ENCODE assay signal across 9 cellular contexts in genomic region chr5:152514827-152515397, GRCh38.
DNase-seq lines count a peak whose midpoint lies in the region; ATAC-seq and TF ChIP-seq lines count a peak whose summit lies in the region.
"Had no signal": no experiment of that assay in that cellular context is flagged by ENCODE, and none has a peak within 500 bp of the region (broad histone marks: within the 10 kb centered on the region; RNA-seq: fewer than 3 reads in every experiment).

No MANE protein-coding gene starts in this region.

- TF ChIP-seq CTCF in GM12875 (IDR thresholded peaks at IDR 0.05; ENCODE audit: borderline replicate concordance, insufficient read depth, low read depth, low read length) (peak; percentile 14; the same call in 1 of the 2 replicates), retinal pigment epithelial cell (conservative IDR thresholded peaks at IDR 0.05; ENCODE audit: low read depth, low read length) (peak; percentile 63)

- H3K4me3 Mint-ChIP-seq in activated CD8-positive, alpha-beta memory T cell treated with anti-CD3 and anti-CD28 coated beads, Interleukin-2, amount 10 ng/mL, durations not matched to agents 7 days and 5 days, result no peak overlapping the region
- no peak overlapping the region for H3K4me3 Mint-ChIP-seq in stimulated activated naive B cell treated with anti-CD40 and anti-IgM and Interleukin-4, amounts not matched to agents 10 μg/mL and 1 μg/mL and 100 μg/mL, for 72 hours
- H3K4me3 Mint-ChIP-seq: central memory CD8-positive, alpha-beta T cell had no signal

- peaks cover 4% of the 10 kb centered on the region for H3K4me1 Mint-ChIP-seq in activated CD8-positive, alpha-beta memory T cell treated with anti-CD3 and anti-CD28 coated beads, Interleukin-2, amount 10 ng/mL, durations not matched to agents 7 days and 5 days
- no peaks in the 10 kb centered on the region for H3K4me1 Mint-ChIP-seq in stimulated activated naive B cell treated with anti-CD40 and anti-IgM and Interleukin-4, amounts not matched to agents 10 μg/mL and 1 μg/mL and 100 μg/mL, for 72 hours
- H3K4me1 Mint-ChIP-seq: central memory CD8-positive, alpha-beta T cell had no signal

- no peaks in the 10 kb centered on the region for H3K36me3 Mint-ChIP-seq in activated CD8-positive, alpha-beta memory T cell treated with anti-CD3 and anti-CD28 coated beads, Interleukin-2, amount 10 ng/mL, durations not matched to agents 7 days and 5 days
- no peaks in the 10 kb centered on the region for H3K36me3 Mint-ChIP-seq in stimulated activated naive B cell treated with anti-CD40 and anti-IgM and Interleukin-4, amounts not matched to agents 10 μg/mL and 1 μg/mL and 100 μg/mL, for 72 hours

- no peaks in the 10 kb centered on the region for H3K9me3 Mint-ChIP-seq in activated CD8-positive, alpha-beta memory T cell treated with anti-CD3 and anti-CD28 coated beads, Interleukin-2, amount 10 ng/mL, durations not matched to agents 7 days and 5 days (ENCODE audit: low read depth)
- no peaks in the 10 kb centered on the region for H3K9me3 Mint-ChIP-seq in stimulated activated naive B cell treated with anti-CD40 and anti-IgM and Interleukin-4, amounts not matched to agents 10 μg/mL and 1 μg/mL and 100 μg/mL, for 72 hours
- H3K9me3 Mint-ChIP-seq: central memory CD8-positive, alpha-beta T cell had no signal

- in situ Hi-C loops in ACHN (cut with HindIII; ENCODE audit: low pct_ligation_motif_present, low pct_unique_long_range_greater_than_20kb, low sequenced_read_pairs), result no loop called here

- DNase-seq in ACHN, result peak; percentile 28
- peak; percentile 56 for DNase-seq in NCI-H2196 (lab: John Stamatoyannopoulos, UW; ENCODE audit: unreplicated experiment)
- peak; percentile 35 for DNase-seq in dermis blood vessel endothelial cell
- DNase-seq in retinal pigment epithelial cell (ENCODE audit: low read depth), result no peak
- DNase-seq in activated CD8-positive, alpha-beta memory T cell treated with anti-CD3 and anti-CD28 coated beads, Interleukin-2, amount 10 ng/mL, durations not matched to agents 7 days and 5 days, result no peak
- DNase-seq in stimulated activated naive B cell treated with anti-CD40 and anti-IgM and Interleukin-4, amounts not matched to agents 10 μg/mL and 1 μg/mL and 100 μg/mL, for 72 hours, result no peak
- DNase-seq in middle frontal gyrus (ENCODE audit: extremely low spot score, low spot score), result no peak

- CTCF ChIA-PET in activated CD8-positive, alpha-beta memory T cell treated with anti-CD3 and anti-CD28 coated beads, Interleukin-2, amount 10 ng/mL, durations not matched to agents 7 days and 5 days (lab: Charles Lee), result interaction anchor here (0.6 to 3.0 kb wide), 8 partner anchors 10 to 1799 kb away, joined by 3 to 11 read pairs (median 6); no protein-coding TSS in a partner anchor

- H3K4me3 ChIP-seq in GM12875 (ENCODE audit: low read depth, low read length) (no peak overlapping the region), retinal pigment epithelial cell (ENCODE audit: low read length) (no peak overlapping the region)

- no peak for ATAC-seq in activated CD8-positive, alpha-beta memory T cell treated with anti-CD3 and anti-CD28 coated beads, Interleukin-2, amount 10 ng/mL, durations not matched to agents 7 days and 5 days
- ATAC-seq in stimulated activated naive B cell treated with anti-CD40 and anti-IgM and Interleukin-4, amounts not matched to agents 10 μg/mL and 1 μg/mL and 100 μg/mL, for 72 hours (replicated peaks), result no peak

- peaks cover 22% of the 10 kb centered on the region for H3K27me3 Mint-ChIP-seq in activated CD8-positive, alpha-beta memory T cell treated with anti-CD3 and anti-CD28 coated beads, Interleukin-2, amount 10 ng/mL, durations not matched to agents 7 days and 5 days
- peaks cover 0 to under 1% of the 10 kb centered on the region in 2 donors for H3K27me3 Mint-ChIP-seq in stimulated activated naive B cell treated with anti-CD40 and anti-IgM and Interleukin-4, amounts not matched to agents 10 μg/mL and 1 μg/mL and 100 μg/mL, for 72 hours

- no peak overlapping the region for H3K27ac Mint-ChIP-seq in activated CD8-positive, alpha-beta memory T cell treated with anti-CD3 and anti-CD28 coated beads, Interleukin-2, amount 10 ng/mL, durations not matched to agents 7 days and 5 days
- H3K27ac Mint-ChIP-seq in stimulated activated naive B cell treated with anti-CD40 and anti-IgM and Interleukin-4, amounts not matched to agents 10 μg/mL and 1 μg/mL and 100 μg/mL, for 72 hours, result no peak overlapping the region

Comparison
In these comparisons a context has a peak if more than half of its experiments do, and no peak if none do; other contexts are left out.
1. DNase-seq: peak in ACHN (single experiment), NCI-H2196 (single experiment) and dermis blood vessel endothelial cell (single experiment); none in retinal pigment epithelial cell (single experiment), activated CD8-positive, alpha-beta memory T cell treated with anti-CD3 and anti-CD28 coated beads, Interleukin-2, amount 10 ng/mL, durations not matched to agents 7 days and 5 days (single experiment), stimulated activated naive B cell treated with anti-CD40 and anti-IgM and Interleukin-4, amounts not matched to agents 10 μg/mL and 1 μg/mL and 100 μg/mL, for 72 hours (single experiment) and middle frontal gyrus (single experiment).